In the genomic region with DNA sequence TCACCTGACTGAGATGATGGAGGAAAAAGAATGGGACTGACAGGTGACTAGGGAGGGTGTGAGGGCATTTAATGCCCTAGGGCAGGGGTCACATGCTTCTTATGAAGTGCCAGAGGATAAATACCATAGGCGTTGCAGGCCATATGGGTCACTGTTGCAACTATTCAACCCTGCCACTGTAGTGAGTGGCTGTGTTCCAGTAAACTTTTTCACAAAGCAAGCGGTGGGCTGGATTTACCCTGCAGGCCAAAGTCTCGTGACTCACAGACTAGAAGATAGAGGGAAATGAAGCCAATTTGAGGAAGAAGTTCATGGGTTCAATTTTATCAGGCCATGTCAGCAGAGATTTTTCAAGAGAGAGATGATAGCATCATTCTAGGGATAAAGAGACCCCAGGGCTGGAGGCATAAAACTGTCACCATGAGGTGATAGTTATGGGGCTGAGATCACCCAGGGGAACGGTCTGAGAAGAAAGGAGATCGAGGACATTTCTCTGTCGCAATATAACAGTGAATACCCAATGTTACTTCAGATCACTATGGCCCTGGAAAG, we compare ENCODE assay signal across 1 cellular context.
TF ChIP-seq lines count a peak whose summit lies in the region.

No MANE protein-coding gene starts in this region.

TF ChIP-seq in endothelial cell of umbilical vein, 7 proteins besides CTCF, POLR2A, EP300 and RAD21 (continued from another document):
- TF ChIP-seq JUN (IDR thresholded peaks at IDR 0.05; ENCODE audit: borderline replicate concordance, insufficient read depth, insufficient read length, low read depth), result no peak
